Comparison of ENCODE assay signal across 8 cellular contexts in genomic region chr19:4402171-4403004, GRCh38. TPM values are rescaled to one million over a fixed set of nuclear protein-coding genes. Genes with fewer than 3 reads are reported as not detected.
DNase-seq lines count a peak whose midpoint lies in the region; ATAC-seq, FAIRE-seq and TF ChIP-seq lines count a peak whose summit lies in the region.

CHAF1A (plus strand) TSS chr19:4402640; CDS start chr19:4402763, 123 bp downstream.

- peaks cover 66% of the 10 kb centered on the region for H3K4me1 Mint-ChIP-seq in brain

- H3K36me3 ChIP-seq in sigmoid colon: no peaks in the 10 kb centered on the region

- H3K9me3 ChIP-seq in sigmoid colon: no peaks in the 10 kb centered on the region

- peak in 1 of 2 donors; percentile 36 for TF ChIP-seq POLR2A in sigmoid colon (IDR thresholded peaks at IDR 0.05)

- intact Hi-C loops in sigmoid colon (cut with DNase I): loop anchor here (2.0 to 5.0 kb wide), 3 partner anchors 75 to 235 kb away; partner anchors contain the start of genes TNFAIP8L1 and YJU2

- DNase-seq in NCI-H2107 treated with DMSO at 0.1 percent for 48 hours (lab: John Stamatoyannopoulos, UW; ENCODE audit: unreplicated experiment) (peak; percentile 97), iPS DF 4.7 (ENCODE audit: extremely low read depth, low spot score) (peak; percentile 99), sigmoid colon (peak; percentile 100)

- WGBS in sigmoid colon, 2 donors: 0% methylated on average over 84 of the region's 84 CpGs

- H3K36me3 Mint-ChIP-seq in brain: peaks cover 5% of the 10 kb centered on the region

- TF ChIP-seq CTCF in 22Rv1 (IDR thresholded peaks at IDR 0.05) (no peak), brain (conservative IDR thresholded peaks at IDR 0.05) (no peak), sigmoid colon (IDR thresholded peaks at IDR 0.05) (no peak)

- H3K27ac ChIP-seq in 22Rv1 (peak within 1 kb of the TSS; percentile 83), sigmoid colon (peak within 1 kb of the TSS; percentile 91 to 94 (median 92))

- H3K27me3 Mint-ChIP-seq in brain: peaks cover 5% of the 10 kb centered on the region

- no peaks in the 10 kb centered on the region for H3K9me3 Mint-ChIP-seq in brain

- ATAC-seq in GM18520 (IDR thresholded peaks at IDR 0.05; ENCODE audit: unreplicated experiment) (peak; percentile 82), HG03064 (IDR thresholded peaks at IDR 0.05; ENCODE audit: low read depth, unreplicated experiment) (peak; percentile 55)

- TF ChIP-seq EP300 in sigmoid colon (IDR thresholded peaks at IDR 0.05): peak in 1 of 4 donors; percentile 45

- peak; percentile 95 for FAIRE-seq in TTC549 (lab: Jason Lieb, UNC)

- no peaks in the 10 kb centered on the region for H3K27me3 ChIP-seq in sigmoid colon

- peak within 1 kb of the TSS; percentile 90 to 98 (median 96) for H3K27ac Mint-ChIP-seq in brain

- H3K4me3 ChIP-seq in sigmoid colon: peak within 1 kb of the TSS; percentile 47 to 81 (median 74)

- peak within 1 kb of the TSS; percentile 86 to 96 (median 91) for H3K4me3 Mint-ChIP-seq in brain

- peaks cover 0 to 48% (median 45%) of the 10 kb centered on the region in 4 donors for H3K4me1 ChIP-seq in sigmoid colon

RNA-seq across cellular contexts. Expression of gene CHAF1A, which starts in this region (rescaled TPM):
- 36.3 TPM for polyA plus RNA-seq in brain (ENCODE audit: insufficient read depth, low read depth, low replicate concordance)
- 1 to 10 TPM; 3.6 to 5.5 (median 4.1) TPM for total RNA-seq in sigmoid colon
- polyA plus RNA-seq in sigmoid colon: 10 to 100 TPM in 2 of 3 donors, 1 to 10 TPM in 1; 5.4 to 19.1 (median 10.6) TPM

Comparison
In these comparisons a context has a peak if more than half of its experiments do, and no peak if none do; other contexts are left out.
1. Peak in every context shown above with its lines: DNase-seq, ATAC-seq, H3K4me3 ChIP-seq and H3K27ac ChIP-seq.